2 cellular contexts compared by ENCODE assay signal in the genomic region with DNA sequence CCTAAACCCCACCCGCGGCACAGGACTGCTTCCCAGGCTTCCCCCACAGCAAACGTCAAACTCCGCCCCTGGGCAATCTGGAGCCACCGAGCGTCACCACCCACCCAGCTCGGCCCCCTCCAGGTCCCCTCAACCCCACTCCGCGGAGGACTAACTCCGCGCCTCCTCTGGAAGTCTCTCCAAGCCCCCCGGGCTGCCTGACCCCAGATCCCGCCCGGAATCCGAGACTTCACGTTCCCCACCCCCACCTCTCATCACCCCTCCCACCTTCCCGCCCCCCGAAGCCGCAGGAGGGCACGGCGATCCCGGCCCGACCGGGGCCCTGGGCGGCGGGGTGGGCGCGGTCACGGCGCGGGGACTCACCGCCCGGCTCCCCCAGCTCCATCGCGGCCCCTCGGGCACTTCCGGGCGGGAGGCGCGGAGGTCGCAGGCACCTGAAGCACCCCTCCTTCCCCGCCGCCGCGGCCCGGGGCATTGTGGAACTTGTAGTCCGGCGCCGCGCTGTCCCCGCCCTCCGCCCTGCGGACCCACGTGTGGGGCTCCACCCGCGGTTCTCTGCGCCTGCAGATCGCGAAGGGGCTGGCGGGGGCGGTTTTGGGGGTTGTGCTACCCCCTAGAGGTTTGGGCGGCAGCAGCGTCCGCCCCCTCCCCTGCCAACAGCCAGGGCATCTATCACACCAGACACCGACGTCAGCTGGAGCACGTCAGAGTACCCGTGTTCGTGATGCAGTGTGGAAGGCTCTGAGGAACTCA.
A peak's percentile ranks its signal among the peaks of the same experiment; 100 is the strongest.
TF ChIP-seq lines count a peak whose summit lies in the region.

A gene with protein sequence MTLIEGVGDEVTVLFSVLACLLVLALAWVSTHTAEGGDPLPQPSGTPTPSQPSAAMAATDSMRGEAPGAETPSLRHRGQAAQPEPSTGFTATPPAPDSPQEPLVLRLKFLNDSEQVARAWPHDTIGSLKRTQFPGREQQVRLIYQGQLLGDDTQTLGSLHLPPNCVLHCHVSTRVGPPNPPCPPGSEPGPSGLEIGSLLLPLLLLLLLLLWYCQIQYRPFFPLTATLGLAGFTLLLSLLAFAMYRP (minus strand): TSS at position 423 of the 753 bp plus-strand sequence. CDS start 930 bp downstream, outside the sequence.

TF ChIP-seq in HEK293, 187 proteins besides CTCF, POLR2A, EP300 and RAD21 (continued from another document):
- TF ChIP-seq ZNF560 (tag by site-specific recombination; IDR thresholded peaks at IDR 0.05; ENCODE audit: borderline replicate concordance) (no peak), KLF7 (tag by site-specific recombination; IDR thresholded peaks at IDR 0.05; ENCODE audit: borderline replicate concordance) (no peak; the same call in 1 of the 2 replicates), ZNF514 (tag by site-specific recombination; IDR thresholded peaks at IDR 0.05) (no peak), ZNF169 (tag by site-specific recombination; IDR thresholded peaks at IDR 0.05) (no peak), ZNF311 (tag by site-specific recombination; IDR thresholded peaks at IDR 0.05; ENCODE audit: borderline replicate concordance) (no peak)
- TF ChIP-seq, protein P1, sequence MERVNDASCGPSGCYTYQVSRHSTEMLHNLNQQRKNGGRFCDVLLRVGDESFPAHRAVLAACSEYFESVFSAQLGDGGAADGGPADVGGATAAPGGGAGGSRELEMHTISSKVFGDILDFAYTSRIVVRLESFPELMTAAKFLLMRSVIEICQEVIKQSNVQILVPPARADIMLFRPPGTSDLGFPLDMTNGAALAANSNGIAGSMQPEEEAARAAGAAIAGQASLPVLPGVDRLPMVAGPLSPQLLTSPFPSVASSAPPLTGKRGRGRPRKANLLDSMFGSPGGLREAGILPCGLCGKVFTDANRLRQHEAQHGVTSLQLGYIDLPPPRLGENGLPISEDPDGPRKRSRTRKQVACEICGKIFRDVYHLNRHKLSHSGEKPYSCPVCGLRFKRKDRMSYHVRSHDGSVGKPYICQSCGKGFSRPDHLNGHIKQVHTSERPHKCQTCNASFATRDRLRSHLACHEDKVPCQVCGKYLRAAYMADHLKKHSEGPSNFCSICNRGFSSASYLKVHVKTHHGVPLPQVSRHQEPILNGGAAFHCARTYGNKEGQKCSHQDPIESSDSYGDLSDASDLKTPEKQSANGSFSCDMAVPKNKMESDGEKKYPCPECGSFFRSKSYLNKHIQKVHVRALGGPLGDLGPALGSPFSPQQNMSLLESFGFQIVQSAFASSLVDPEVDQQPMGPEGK (tag by site-specific recombination; IDR thresholded peaks at IDR 0.05) = peak; percentile 74
- TF ChIP-seq, protein P2, sequence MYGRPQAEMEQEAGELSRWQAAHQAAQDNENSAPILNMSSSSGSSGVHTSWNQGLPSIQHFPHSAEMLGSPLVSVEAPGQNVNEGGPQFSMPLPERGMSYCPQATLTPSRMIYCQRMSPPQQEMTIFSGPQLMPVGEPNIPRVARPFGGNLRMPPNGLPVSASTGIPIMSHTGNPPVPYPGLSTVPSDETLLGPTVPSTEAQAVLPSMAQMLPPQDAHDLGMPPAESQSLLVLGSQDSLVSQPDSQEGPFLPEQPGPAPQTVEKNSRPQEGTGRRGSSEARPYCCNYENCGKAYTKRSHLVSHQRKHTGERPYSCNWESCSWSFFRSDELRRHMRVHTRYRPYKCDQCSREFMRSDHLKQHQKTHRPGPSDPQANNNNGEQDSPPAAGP (tag by site-specific recombination; IDR thresholded peaks at IDR 0.05) = no peak
- TF ChIP-seq, protein P3, sequence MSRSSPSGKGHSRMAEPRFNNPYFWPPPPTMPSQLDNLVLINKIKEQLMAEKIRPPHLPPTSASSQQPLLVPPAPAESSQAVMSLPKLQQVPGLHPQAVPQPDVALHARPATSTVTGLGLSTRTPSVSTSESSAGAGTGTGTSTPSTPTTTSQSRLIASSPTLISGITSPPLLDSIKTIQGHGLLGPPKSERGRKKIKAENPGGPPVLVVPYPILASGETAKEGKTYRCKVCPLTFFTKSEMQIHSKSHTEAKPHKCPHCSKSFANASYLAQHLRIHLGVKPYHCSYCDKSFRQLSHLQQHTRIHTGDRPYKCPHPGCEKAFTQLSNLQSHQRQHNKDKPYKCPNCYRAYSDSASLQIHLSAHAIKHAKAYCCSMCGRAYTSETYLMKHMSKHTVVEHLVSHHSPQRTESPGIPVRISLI (tag by site-specific recombination; IDR thresholded peaks at IDR 0.05) = no peak
- TF ChIP-seq, protein P4, sequence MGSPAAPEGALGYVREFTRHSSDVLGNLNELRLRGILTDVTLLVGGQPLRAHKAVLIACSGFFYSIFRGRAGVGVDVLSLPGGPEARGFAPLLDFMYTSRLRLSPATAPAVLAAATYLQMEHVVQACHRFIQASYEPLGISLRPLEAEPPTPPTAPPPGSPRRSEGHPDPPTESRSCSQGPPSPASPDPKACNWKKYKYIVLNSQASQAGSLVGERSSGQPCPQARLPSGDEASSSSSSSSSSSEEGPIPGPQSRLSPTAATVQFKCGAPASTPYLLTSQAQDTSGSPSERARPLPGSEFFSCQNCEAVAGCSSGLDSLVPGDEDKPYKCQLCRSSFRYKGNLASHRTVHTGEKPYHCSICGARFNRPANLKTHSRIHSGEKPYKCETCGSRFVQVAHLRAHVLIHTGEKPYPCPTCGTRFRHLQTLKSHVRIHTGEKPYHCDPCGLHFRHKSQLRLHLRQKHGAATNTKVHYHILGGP (tag by site-specific recombination; IDR thresholded peaks at IDR 0.05) = no peak
- TF ChIP-seq, protein P5, sequence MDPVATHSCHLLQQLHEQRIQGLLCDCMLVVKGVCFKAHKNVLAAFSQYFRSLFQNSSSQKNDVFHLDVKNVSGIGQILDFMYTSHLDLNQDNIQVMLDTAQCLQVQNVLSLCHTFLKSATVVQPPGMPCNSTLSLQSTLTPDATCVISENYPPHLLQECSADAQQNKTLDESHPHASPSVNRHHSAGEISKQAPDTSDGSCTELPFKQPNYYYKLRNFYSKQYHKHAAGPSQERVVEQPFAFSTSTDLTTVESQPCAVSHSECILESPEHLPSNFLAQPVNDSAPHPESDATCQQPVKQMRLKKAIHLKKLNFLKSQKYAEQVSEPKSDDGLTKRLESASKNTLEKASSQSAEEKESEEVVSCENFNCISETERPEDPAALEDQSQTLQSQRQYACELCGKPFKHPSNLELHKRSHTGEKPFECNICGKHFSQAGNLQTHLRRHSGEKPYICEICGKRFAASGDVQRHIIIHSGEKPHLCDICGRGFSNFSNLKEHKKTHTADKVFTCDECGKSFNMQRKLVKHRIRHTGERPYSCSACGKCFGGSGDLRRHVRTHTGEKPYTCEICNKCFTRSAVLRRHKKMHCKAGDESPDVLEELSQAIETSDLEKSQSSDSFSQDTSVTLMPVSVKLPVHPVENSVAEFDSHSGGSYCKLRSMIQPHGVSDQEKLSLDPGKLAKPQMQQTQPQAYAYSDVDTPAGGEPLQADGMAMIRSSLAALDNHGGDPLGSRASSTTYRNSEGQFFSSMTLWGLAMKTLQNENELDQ (tag by site-specific recombination; IDR thresholded peaks at IDR 0.05; ENCODE audit: low read depth) = no peak

TF ChIP-seq in K562, 482 proteins besides CTCF, POLR2A, EP300 and RAD21 (continued from another document and continues in another):
- TF ChIP-seq, protein P6, sequence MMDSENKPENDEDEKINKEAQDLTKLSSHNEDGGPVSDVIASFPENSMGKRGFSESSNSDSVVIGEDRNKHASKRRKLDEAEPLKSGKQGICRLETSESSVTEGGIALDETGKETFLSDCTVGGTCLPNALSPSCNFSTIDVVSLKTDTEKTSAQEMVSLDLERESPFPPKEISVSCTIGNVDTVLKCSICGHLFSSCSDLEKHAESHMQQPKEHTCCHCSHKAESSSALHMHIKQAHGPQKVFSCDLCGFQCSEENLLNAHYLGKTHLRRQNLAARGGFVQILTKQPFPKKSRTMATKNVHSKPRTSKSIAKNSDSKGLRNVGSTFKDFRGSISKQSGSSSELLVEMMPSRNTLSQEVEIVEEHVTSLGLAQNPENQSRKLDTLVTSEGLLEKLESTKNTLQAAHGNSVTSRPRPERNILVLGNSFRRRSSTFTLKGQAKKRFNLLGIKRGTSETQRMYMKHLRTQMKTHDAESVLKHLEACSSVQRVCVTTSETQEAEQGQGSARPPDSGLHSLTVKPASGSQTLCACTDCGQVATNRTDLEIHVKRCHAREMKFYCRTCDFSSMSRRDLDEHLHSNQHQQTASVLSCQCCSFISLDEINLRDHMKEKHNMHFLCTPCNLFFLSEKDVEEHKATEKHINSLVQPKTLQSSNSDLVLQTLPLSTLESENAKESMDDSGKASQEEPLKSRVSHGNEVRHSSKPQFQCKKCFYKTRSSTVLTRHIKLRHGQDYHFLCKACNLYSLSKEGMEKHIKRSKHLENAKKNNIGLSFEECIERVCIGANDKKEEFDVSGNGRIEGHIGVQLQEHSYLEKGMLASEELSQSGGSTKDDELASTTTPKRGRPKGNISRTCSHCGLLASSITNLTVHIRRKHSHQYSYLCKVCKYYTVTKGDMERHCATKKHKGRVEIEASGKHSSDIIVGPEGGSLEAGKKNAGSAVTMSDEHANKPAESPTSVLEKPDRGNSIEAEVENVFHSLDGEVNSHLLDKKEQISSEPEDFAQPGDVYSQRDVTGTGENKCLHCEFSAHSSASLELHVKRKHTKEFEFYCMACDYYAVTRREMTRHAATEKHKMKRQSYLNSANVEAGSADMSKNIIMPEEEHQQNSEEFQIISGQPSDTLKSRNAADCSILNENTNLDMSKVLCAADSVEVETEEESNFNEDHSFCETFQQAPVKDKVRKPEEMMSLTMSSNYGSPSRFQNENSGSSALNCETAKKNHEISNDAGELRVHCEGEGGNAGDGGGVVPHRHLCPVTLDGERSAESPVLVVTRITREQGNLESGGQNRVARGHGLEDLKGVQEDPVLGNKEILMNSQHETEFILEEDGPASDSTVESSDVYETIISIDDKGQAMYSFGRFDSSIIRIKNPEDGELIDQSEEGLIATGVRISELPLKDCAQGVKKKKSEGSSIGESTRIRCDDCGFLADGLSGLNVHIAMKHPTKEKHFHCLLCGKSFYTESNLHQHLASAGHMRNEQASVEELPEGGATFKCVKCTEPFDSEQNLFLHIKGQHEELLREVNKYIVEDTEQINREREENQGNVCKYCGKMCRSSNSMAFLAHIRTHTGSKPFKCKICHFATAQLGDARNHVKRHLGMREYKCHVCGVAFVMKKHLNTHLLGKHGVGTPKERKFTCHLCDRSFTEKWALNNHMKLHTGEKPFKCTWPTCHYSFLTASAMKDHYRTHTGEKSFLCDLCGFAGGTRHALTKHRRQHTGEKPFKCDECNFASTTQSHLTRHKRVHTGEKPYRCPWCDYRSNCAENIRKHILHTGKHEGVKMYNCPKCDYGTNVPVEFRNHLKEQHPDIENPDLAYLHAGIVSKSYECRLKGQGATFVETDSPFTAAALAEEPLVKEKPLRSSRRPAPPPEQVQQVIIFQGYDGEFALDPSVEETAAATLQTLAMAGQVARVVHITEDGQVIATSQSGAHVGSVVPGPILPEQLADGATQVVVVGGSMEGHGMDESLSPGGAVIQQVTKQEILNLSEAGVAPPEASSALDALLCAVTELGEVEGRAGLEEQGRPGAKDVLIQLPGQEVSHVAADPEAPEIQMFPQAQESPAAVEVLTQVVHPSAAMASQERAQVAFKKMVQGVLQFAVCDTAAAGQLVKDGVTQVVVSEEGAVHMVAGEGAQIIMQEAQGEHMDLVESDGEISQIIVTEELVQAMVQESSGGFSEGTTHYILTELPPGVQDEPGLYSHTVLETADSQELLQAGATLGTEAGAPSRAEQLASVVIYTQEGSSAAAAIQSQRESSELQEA (IDR thresholded peaks at IDR 0.05; ENCODE audit: low read depth) = no peak
- TF ChIP-seq TAF1 (IDR thresholded peaks at IDR 0.05; ENCODE audit: control insufficient read depth, extremely low read depth, insufficient read depth, low read length, severe bottlenecking) (peak; percentile 41), FUS (optimal IDR thresholded peaks at IDR 0.05; ENCODE audit: low read depth, low read length) (no peak), HDAC1 (IDR thresholded peaks at IDR 0.05) (peak in 1 of 2 experiments; percentile 87; a peak in 2 of 4 replicates), WHSC1 (IDR thresholded peaks at IDR 0.05; ENCODE audit: low read length) (no peak), ATF1 (CRISPR knock-in tag; IDR thresholded peaks at IDR 0.05) (0 out of 2 replicates have a peak, but pooled peaks have one; percentile 5), ATF1 (tag; IDR thresholded peaks at IDR 0.05) (peak; percentile 95), CREB1 (IDR thresholded peaks at IDR 0.05) (peak; percentile 81), CREB1 (CRISPR knock-in tag; IDR thresholded peaks at IDR 0.05) (peak; percentile 69; the same call in 1 of the 2 replicates), ZFPM2 (CRISPR knock-in tag; IDR thresholded peaks at IDR 0.05) (no peak), PHF21A (IDR thresholded peaks at IDR 0.05; ENCODE audit: borderline replicate concordance, low read depth) (no peak), CHCHD3 (CRISPR knock-in tag; IDR thresholded peaks at IDR 0.05) (no peak), PCBP1 (IDR thresholded peaks at IDR 0.05; ENCODE audit: low read depth, low read length, poor library complexity, severe bottlenecking) (peak; percentile 27), BHLHE40 (IDR thresholded peaks at IDR 0.05; ENCODE audit: low read length) (peak; percentile 27; the same call in 1 of the 2 replicates), SIRT6 (IDR thresholded peaks at IDR 0.05; ENCODE audit: low read depth, low read length) (no peak), ERF (CRISPR knock-in tag; IDR thresholded peaks at IDR 0.05) (no peak), MIER1 (IDR thresholded peaks at IDR 0.05; ENCODE audit: low read depth) (no peak)
- TF ChIP-seq, protein P7, sequence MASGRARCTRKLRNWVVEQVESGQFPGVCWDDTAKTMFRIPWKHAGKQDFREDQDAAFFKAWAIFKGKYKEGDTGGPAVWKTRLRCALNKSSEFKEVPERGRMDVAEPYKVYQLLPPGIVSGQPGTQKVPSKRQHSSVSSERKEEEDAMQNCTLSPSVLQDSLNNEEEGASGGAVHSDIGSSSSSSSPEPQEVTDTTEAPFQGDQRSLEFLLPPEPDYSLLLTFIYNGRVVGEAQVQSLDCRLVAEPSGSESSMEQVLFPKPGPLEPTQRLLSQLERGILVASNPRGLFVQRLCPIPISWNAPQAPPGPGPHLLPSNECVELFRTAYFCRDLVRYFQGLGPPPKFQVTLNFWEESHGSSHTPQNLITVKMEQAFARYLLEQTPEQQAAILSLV (tag; IDR thresholded peaks at IDR 0.05) = no peak
- TF ChIP-seq, protein P8, sequence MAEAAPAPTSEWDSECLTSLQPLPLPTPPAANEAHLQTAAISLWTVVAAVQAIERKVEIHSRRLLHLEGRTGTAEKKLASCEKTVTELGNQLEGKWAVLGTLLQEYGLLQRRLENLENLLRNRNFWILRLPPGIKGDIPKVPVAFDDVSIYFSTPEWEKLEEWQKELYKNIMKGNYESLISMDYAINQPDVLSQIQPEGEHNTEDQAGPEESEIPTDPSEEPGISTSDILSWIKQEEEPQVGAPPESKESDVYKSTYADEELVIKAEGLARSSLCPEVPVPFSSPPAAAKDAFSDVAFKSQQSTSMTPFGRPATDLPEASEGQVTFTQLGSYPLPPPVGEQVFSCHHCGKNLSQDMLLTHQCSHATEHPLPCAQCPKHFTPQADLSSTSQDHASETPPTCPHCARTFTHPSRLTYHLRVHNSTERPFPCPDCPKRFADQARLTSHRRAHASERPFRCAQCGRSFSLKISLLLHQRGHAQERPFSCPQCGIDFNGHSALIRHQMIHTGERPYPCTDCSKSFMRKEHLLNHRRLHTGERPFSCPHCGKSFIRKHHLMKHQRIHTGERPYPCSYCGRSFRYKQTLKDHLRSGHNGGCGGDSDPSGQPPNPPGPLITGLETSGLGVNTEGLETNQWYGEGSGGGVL (CRISPR knock-in tag; IDR thresholded peaks at IDR 0.05) = no peak
- TF ChIP-seq, protein P9, sequence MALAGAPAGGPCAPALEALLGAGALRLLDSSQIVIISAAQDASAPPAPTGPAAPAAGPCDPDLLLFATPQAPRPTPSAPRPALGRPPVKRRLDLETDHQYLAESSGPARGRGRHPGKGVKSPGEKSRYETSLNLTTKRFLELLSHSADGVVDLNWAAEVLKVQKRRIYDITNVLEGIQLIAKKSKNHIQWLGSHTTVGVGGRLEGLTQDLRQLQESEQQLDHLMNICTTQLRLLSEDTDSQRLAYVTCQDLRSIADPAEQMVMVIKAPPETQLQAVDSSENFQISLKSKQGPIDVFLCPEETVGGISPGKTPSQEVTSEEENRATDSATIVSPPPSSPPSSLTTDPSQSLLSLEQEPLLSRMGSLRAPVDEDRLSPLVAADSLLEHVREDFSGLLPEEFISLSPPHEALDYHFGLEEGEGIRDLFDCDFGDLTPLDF (CRISPR knock-in tag; IDR thresholded peaks at IDR 0.05) = peak; percentile 49; the same call in 1 of the 2 replicates
